Comparison of ENCODE assay signal across 16 cellular contexts in the genomic region with DNA sequence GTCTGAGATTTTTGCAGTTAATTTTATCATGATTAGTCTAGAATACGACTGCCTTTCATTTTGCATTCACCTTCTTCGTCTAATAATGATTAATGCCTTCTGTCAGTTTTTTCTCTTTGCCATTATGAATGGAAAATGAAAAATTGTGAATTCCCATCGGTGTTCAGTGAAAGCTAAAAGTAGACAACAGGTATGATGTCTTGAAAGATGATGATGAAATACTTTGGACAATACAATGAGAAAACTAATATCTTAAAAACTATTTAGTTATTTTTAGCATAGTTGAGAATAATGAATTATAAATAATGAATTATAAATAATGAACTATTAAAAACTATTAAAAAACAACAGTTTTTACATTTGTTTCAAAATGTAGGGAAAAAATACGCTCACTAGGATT.
"Had no signal": no experiment of that assay in that cellular context is flagged by ENCODE, and none has a peak within 500 bp of the region (broad histone marks: within the 10 kb centered on the region; RNA-seq: fewer than 3 reads in every experiment).

No MANE protein-coding gene starts in this region.

- H3K4me3 ChIP-seq: lung, SJCRH30, testis had no signal

- H3K4me3 Mint-ChIP-seq: activated naive CD4-positive, alpha-beta T cell treated with anti-CD3 and anti-CD28 coated beads, Interleukin-2, amount 10 ng/mL, durations not matched to agents 7 days and 5 days had no signal

- DNase-seq: activated CD4-positive, alpha-beta T cell treated with anti-CD3 and anti-CD28 coated beads for 4 hours; activated naive CD4-positive, alpha-beta T cell treated with anti-CD3 and anti-CD28 coated beads, Interleukin-2, amount 10 ng/mL, durations not matched to agents 7 days and 5 days; amygdala; foreskin keratinocyte; head of caudate nucleus; left colon; naive B cell; SJCRH30; stimulated activated CD4-positive, alpha-beta T cell treated with anti-CD3 and anti-CD28 coated beads, Interleukin-12 subunit alpha, Interleukin-12 subunit beta, amount 100 ng/mL, for 4 hours; stimulated activated naive CD4-positive, alpha-beta T cell treated with Interleukin-2 at 50 U/mL for 16 hours; SW 1271; T-helper 9 cell; testis; WERI-Rb-1 had no signal

- H3K27ac Mint-ChIP-seq: activated naive CD4-positive, alpha-beta T cell treated with anti-CD3 and anti-CD28 coated beads, Interleukin-2, amount 10 ng/mL, durations not matched to agents 7 days and 5 days had no signal

- H3K27ac ChIP-seq: foreskin keratinocyte, SJCRH30, testis, WERI-Rb-1 had no signal

- H3K27me3 Mint-ChIP-seq: activated naive CD4-positive, alpha-beta T cell treated with anti-CD3 and anti-CD28 coated beads, Interleukin-2, amount 10 ng/mL, durations not matched to agents 7 days and 5 days; naive B cell had no signal

- ATAC-seq: foreskin keratinocyte, left colon had no signal

- H3K9me3 Mint-ChIP-seq: activated naive CD4-positive, alpha-beta T cell treated with anti-CD3 and anti-CD28 coated beads, Interleukin-2, amount 10 ng/mL, durations not matched to agents 7 days and 5 days; naive B cell had no signal

- FAIRE-seq: bronchial epithelial cell had no signal

- H3K27me3 ChIP-seq: foreskin keratinocyte, SJCRH30, testis had no signal

- H3K9me3 ChIP-seq: SJCRH30, testis had no signal
